Comparison of ENCODE assay signal across 18 cellular contexts in genomic region chr10:91629715-91630549, GRCh38. TPM values are rescaled to one million over a fixed set of nuclear protein-coding genes. Genes with fewer than 3 reads are reported as not detected.
DNase-seq lines count a peak whose midpoint lies in the region; ATAC-seq and TF ChIP-seq lines count a peak whose summit lies in the region.
"Had no signal": no experiment of that assay in that cellular context is flagged by ENCODE, and none has a peak within 500 bp of the region (broad histone marks: within the 10 kb centered on the region; RNA-seq: fewer than 3 reads in every experiment).

No MANE protein-coding gene starts in this region.

- peaks cover 62% of the 10 kb centered on the region for H3K4me1 Mint-ChIP-seq in nephron

- H3K27ac ChIP-seq in left ventricle myocardium inferior (replicated peaks) (peak overlapping the region; percentile 91), vagina (peak overlapping the region; percentile 17)
- H3K27ac ChIP-seq: foreskin keratinocyte, neural progenitor cell, thyroid gland had no signal

- H3K4me1 ChIP-seq in left ventricle myocardium inferior = peaks cover 66% of the 10 kb centered on the region
- peaks cover 28% of the 10 kb centered on the region for H3K4me1 ChIP-seq in vagina
- H3K4me1 ChIP-seq: foreskin keratinocyte, neural progenitor cell had no signal

- no peaks in the 10 kb centered on the region for H3K27me3 ChIP-seq in left ventricle myocardium inferior (ENCODE audit: low read depth)
- H3K27me3 ChIP-seq in vagina = no peaks in the 10 kb centered on the region
- H3K27me3 ChIP-seq: foreskin keratinocyte, thyroid gland had no signal

- peak overlapping the region; percentile 75 for H3K4me3 ChIP-seq in left ventricle myocardium inferior
- H3K4me3 ChIP-seq in vagina = peak overlapping the region in 1 of 2 donors; percentile 66
- H3K4me3 ChIP-seq: neural progenitor cell, thyroid gland had no signal

- peaks cover 4% of the 10 kb centered on the region for H3K27me3 Mint-ChIP-seq in nephron (ENCODE audit: low read depth)

- TF ChIP-seq CTCF in left ventricle myocardium inferior (IDR thresholded peaks at IDR 0.05; ENCODE audit: borderline replicate concordance) = no peak
- TF ChIP-seq CTCF in nephron (IDR thresholded peaks at IDR 0.05; ENCODE audit: unreplicated experiment in 3 of 3) = no peak
- TF ChIP-seq CTCF in vagina (IDR thresholded peaks at IDR 0.05) = no peak

- H3K9me3 Mint-ChIP-seq in nephron = peaks cover 7% of the 10 kb centered on the region
- H3K9me3 Mint-ChIP-seq: activated naive CD8-positive, alpha-beta T cell treated with anti-CD3 and anti-CD28 coated beads for 36 hours; neural progenitor cell had no signal

- peaks cover 40% of the 10 kb centered on the region for H3K36me3 ChIP-seq in left ventricle myocardium inferior
- peaks cover 0 to 13% of the 10 kb centered on the region in 2 donors for H3K36me3 ChIP-seq in vagina
- H3K36me3 ChIP-seq: neural progenitor cell, thyroid gland had no signal

- H3K36me3 Mint-ChIP-seq in nephron (ENCODE audit: low read depth) = peaks cover 55% of the 10 kb centered on the region
- H3K36me3 Mint-ChIP-seq: activated naive CD8-positive, alpha-beta T cell treated with anti-CD3 and anti-CD28 coated beads for 36 hours had no signal

- no peak for DNase-seq in left ventricle myocardium inferior
- no peak for DNase-seq in left ventricle myocardium superior
- DNase-seq in fibroblast of gingiva (ENCODE audit: low read depth) = peak; percentile 29
- no peak for DNase-seq in vagina (ENCODE audit: extremely low spot score in 2 of 2)
- DNase-seq in NCI-H146 (lab: John Stamatoyannopoulos, UW) = no peak
- DNase-seq in left colon = no peak
- DNase-seq: activated CD4-positive, CD25-positive, alpha-beta regulatory T cell treated with anti-CD3 and anti-CD28 coated beads, Interleukin-2, amount 50 U/mL, for 72 hours; activated naive CD8-positive, alpha-beta T cell treated with anti-CD3 and anti-CD28 coated beads for 36 hours; foreskin keratinocyte; islet precursor cell; NCI-H1105 treated with DMSO at 0.1 percent for 48 hours; NCI-H446 treated with DMSO at 0.1 percent for 48 hours; T-helper 1 cell; thyroid gland had no signal

- H3K9me3 ChIP-seq in left ventricle myocardium inferior (replicated peaks) (no peaks in the 10 kb centered on the region), vagina (no peaks in the 10 kb centered on the region)
- H3K9me3 ChIP-seq: thyroid gland had no signal

- no peak for TF ChIP-seq POLR2A in vagina (IDR thresholded peaks at IDR 0.05)

- ATAC-seq in left ventricle myocardium superior (no peak), left colon (no peak), HG02973 (IDR thresholded peaks at IDR 0.05; ENCODE audit: unreplicated experiment) (no peak)
- ATAC-seq: foreskin keratinocyte had no signal

- intact Hi-C loops in left ventricle myocardium inferior (cut with micrococcal nuclease) (loop anchor here (5.0 kb wide), 1 partner anchor 78 kb away; no protein-coding TSS in a partner anchor), left ventricle myocardium superior (cut with micrococcal nuclease) (loop anchor here (5.0 kb wide), 2 partner anchors 68 to 78 kb away; no protein-coding TSS in a partner anchor), vagina (cut with DNase I) (loop anchor here (10.0 kb wide), 1 partner anchor 135 kb away; no protein-coding TSS in a partner anchor), left colon (cut with DNase I, micrococcal nuclease) (no loop called here)

- H3K27ac Mint-ChIP-seq in nephron = no peak overlapping the region
- H3K27ac Mint-ChIP-seq: activated naive CD8-positive, alpha-beta T cell treated with anti-CD3 and anti-CD28 coated beads for 36 hours; neural progenitor cell had no signal

- H3K4me3 Mint-ChIP-seq in nephron = peak overlapping the region; percentile 46 to 87 (median 84)
- H3K4me3 Mint-ChIP-seq: activated naive CD8-positive, alpha-beta T cell treated with anti-CD3 and anti-CD28 coated beads for 36 hours; neural progenitor cell had no signal

RNA-seq across cellular contexts. Expression of gene PPP1R3C, which starts 2.9 kb away (rescaled TPM):
- total RNA-seq in left ventricle myocardium inferior = 236 TPM
- total RNA-seq in left ventricle myocardium superior = 180 TPM
- total RNA-seq in vagina = 26.3 TPM
- total RNA-seq in left colon = 1 to 10 TPM in 1 of 2 donors, under 1 TPM in 1; 0.64 to 8.4 TPM
- total RNA-seq: OCI-LY7 had no signal

Comparison
In these comparisons a context has a peak if more than half of its experiments do, and no peak if none do; other contexts are left out.
1. intact Hi-C loops: an anchor here in left ventricle myocardium inferior (5.0 kb wide), left ventricle myocardium superior (5.0 kb wide) and vagina (10.0 kb wide); none called in left colon.